18 cellular contexts compared by ENCODE assay signal in genomic region chr6:1895721-1896120, GRCh38.
DNase-seq lines count a peak whose midpoint lies in the region; ATAC-seq and TF ChIP-seq lines count a peak whose summit lies in the region.
"Had no signal": no experiment of that assay in that cellular context is flagged by ENCODE, and none has a peak within 500 bp of the region (broad histone marks: within the 10 kb centered on the region; RNA-seq: fewer than 3 reads in every experiment).

No MANE protein-coding gene starts in this region.

- TF ChIP-seq POLR2A in stomach (IDR thresholded peaks at IDR 0.05): no peak
- TF ChIP-seq POLR2A in gastroesophageal sphincter (IDR thresholded peaks at IDR 0.05): no peak

- H3K27ac ChIP-seq in ascending aorta: peak overlapping the region; percentile 72 to 95
- H3K27ac ChIP-seq in stomach: peak overlapping the region in 3 of 5 donors; percentile 3 to 52 (median 42)
- no peak overlapping the region for H3K27ac ChIP-seq in gastroesophageal sphincter
- H3K27ac ChIP-seq: GM23248 had no signal

- H3K4me3 ChIP-seq in ascending aorta: no peak overlapping the region
- H3K4me3 ChIP-seq in stomach: no peak overlapping the region
- no peak overlapping the region for H3K4me3 ChIP-seq in gastroesophageal sphincter
- H3K4me3 ChIP-seq: GM12878, GM23248 had no signal

- H3K4me1 ChIP-seq in ascending aorta (peaks cover 9 to 40% of the 10 kb centered on the region in 2 donors), stomach (peaks cover 0 to 21% (median 7%) of the 10 kb centered on the region in 4 donors), gastroesophageal sphincter (no peaks in the 10 kb centered on the region)

- H3K36me3 ChIP-seq in ascending aorta (no peaks in the 10 kb centered on the region), stomach (no peaks in the 10 kb centered on the region), gastroesophageal sphincter (no peaks in the 10 kb centered on the region)

- WGBS in stomach, 5 donors: 80 to 97% (median 93%) methylated on average over 3 of the region's 3 CpGs
- WGBS in gastroesophageal sphincter (ENCODE audit: low coverage in 1 of 2), 2 donors: 92 to 100% methylated on average over 1 to 3 of the region's 3 CpGs

- DNase-seq in EL (peak; percentile 25), ascending aorta (ENCODE audit: low spot score in 2 of 2) (no peak), fibroblast of peridontal ligament (ENCODE audit: extremely low read depth) (peak; percentile 23), stomach (no peak), NCI-H1417 treated with DMSO at 0.1 percent for 48 hours (lab: John Stamatoyannopoulos, UW) (no peak)
- DNase-seq in activated T-cell treated with anti-CD3 and anti-CD28 coated beads, Interleukin-2, amount 50 U/mL, for 48 hours: no peak
- DNase-seq: COR-L47; DMS153; GM23248; NCI-H146; NCI-H2081 treated with DMSO at 0.1 percent for 48 hours; NCI-H345; NCI-H69; NK-92 treated with Interleukin-12 subunit alpha and Interleukin-12 subunit beta, amount 100 ng/mL, for 24 hours; OCI-M1 had no signal

- no peak for TF ChIP-seq EP300 in stomach (IDR thresholded peaks at IDR 0.05)
- no peak for TF ChIP-seq EP300 in gastroesophageal sphincter (IDR thresholded peaks at IDR 0.05)

- TF ChIP-seq CTCF in ascending aorta (IDR thresholded peaks at IDR 0.05): no peak
- no peak for TF ChIP-seq CTCF in stomach (IDR thresholded peaks at IDR 0.05)
- no peak for TF ChIP-seq CTCF in gastroesophageal sphincter (IDR thresholded peaks at IDR 0.05)

- ATAC-seq in GM18498 (IDR thresholded peaks at IDR 0.05; ENCODE audit: unreplicated experiment): no peak
- ATAC-seq in gastroesophageal sphincter: no peak
- ATAC-seq: GM12878 had no signal

- intact Hi-C loops in ascending aorta (cut with DNase I) (no loop called here), stomach (cut with DNase I; ENCODE audit: low total_unique reads) (no loop called here)

- H3K9me3 ChIP-seq in ascending aorta: no peaks in the 10 kb centered on the region
- no peaks in the 10 kb centered on the region for H3K9me3 ChIP-seq in stomach
- no peaks in the 10 kb centered on the region for H3K9me3 ChIP-seq in gastroesophageal sphincter

- H3K27me3 ChIP-seq in ascending aorta (no peaks in the 10 kb centered on the region), stomach (no peaks in the 10 kb centered on the region), gastroesophageal sphincter (no peaks in the 10 kb centered on the region)

Comparison
In these comparisons a context has a peak if more than half of its experiments do, and no peak if none do; other contexts are left out.
1. DNase-seq: peak in EL (single experiment) and fibroblast of peridontal ligament (single experiment); none in ascending aorta (0 of 2), stomach (single experiment), NCI-H1417 treated with DMSO at 0.1 percent for 48 hours (single experiment) and activated T-cell treated with anti-CD3 and anti-CD28 coated beads, Interleukin-2, amount 50 U/mL, for 48 hours (0 of 2).
2. H3K27ac ChIP-seq: peak in ascending aorta (2 of 2) and stomach (3 of 5); none in gastroesophageal sphincter (0 of 4).